29 cellular contexts compared by ENCODE assay signal in the genomic region with DNA sequence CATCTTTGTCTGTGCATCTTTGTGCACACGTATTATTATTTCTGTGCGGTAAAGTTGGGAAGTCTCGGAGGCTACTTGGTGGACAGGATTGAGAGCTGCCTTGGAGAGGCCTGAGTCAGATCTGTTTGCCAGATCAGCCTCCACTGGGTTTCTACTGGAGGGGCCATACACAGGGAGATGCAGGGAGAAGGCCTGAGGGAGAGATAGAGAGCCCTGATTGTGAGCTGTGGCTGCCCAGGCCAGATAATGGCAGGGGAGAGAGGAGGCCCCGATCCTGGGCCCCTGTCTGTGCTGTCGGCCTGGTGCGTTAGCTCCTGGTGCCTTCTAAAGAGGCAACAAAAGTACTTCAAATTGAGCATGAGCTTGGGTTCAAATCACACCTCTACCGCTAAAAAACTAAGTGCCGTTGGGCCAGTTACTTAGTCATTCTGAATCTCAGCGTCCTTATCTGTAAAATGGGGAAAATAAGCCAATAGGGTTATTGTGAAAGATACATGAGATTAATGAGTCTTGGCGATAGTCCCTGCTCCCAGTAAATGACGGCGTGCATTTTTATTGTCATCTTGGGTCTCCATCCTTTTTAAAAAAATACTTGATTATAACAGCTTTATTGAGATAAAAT. TPM values are rescaled to one million over a fixed set of nuclear protein-coding genes. Genes with fewer than 3 reads are reported as not detected.
DNase-seq lines count a peak whose midpoint lies in the region; ATAC-seq and TF ChIP-seq lines count a peak whose summit lies in the region.
"Had no signal": no experiment of that assay in that cellular context is flagged by ENCODE, and none has a peak within 500 bp of the region (broad histone marks: within the 10 kb centered on the region; RNA-seq: fewer than 3 reads in every experiment).

No MANE protein-coding gene starts in this region.

- TF ChIP-seq CTCF in GM23338 (conservative IDR thresholded peaks at IDR 0.05; ENCODE audit: low read depth in 2 of 2) (no peak), brain (conservative IDR thresholded peaks at IDR 0.05) (no peak), neural progenitor cell (IDR thresholded peaks at IDR 0.05) (no peak), right lobe of liver (IDR thresholded peaks at IDR 0.05) (no peak)

- intact Hi-C loops in right lobe of liver (cut with DNase I), result no loop called here

- no peaks in the 10 kb centered on the region for H3K27me3 ChIP-seq in GM23338 (ENCODE audit: insufficient read depth)
- H3K27me3 ChIP-seq in neural progenitor cell, result no peaks in the 10 kb centered on the region
- no peaks in the 10 kb centered on the region for H3K27me3 ChIP-seq in right lobe of liver
- H3K27me3 ChIP-seq: gastroesophageal sphincter had no signal

- no peak for DNase-seq in GM23338 (ENCODE audit: low spot score)
- peak; percentile 30 for DNase-seq in OCI-M1 (lab: John Stamatoyannopoulos, UW)
- no peak for DNase-seq in neural progenitor cell (ENCODE audit: low spot score)
- DNase-seq in activated CD4-positive, alpha-beta T cell treated with anti-CD3 and anti-CD28 coated beads for 48 hours, result no peak
- DNase-seq in right lobe of liver, result no peak
- DNase-seq in NOMO-1 treated with dmso at 0.1 percent for 144 hours (lab: John Stamatoyannopoulos, UW; ENCODE audit: unreplicated experiment), result no peak
- DNase-seq: activated CD8-positive, alpha-beta memory T cell treated with anti-CD3 and anti-CD28 coated beads, Interleukin-2, amount 50 U/mL, for 48 hours; activated CD8-positive, alpha-beta T cell treated with anti-CD3 and anti-CD28 coated beads for 36 hours; activated naive CD4-positive, alpha-beta T cell treated with Interleukin-2 at 50 U/mL for 16 hours; amniotic stem cell; effector CD4-positive, alpha-beta T cell; hippocampal formation; NCI-H1092 treated with DMSO at 0.1 percent for 48 hours; NCI-H1694 treated with DMSO at 0.1 percent for 48 hours; NCI-H2171; stimulated activated CD4-positive, alpha-beta T cell treated with anti-CD3 and anti-CD28 coated beads, Interleukin-12 subunit alpha, Interleukin-12 subunit beta, amount 100 ng/mL, for 4 hours; stimulated activated CD4-positive, alpha-beta T cell treated with anti-CD3 and anti-CD28 coated beads, Interleukin-4, amount 100 ng/mL, for 1 hour; T-helper 2 cell had no signal

- H3K4me2 ChIP-seq in GM23338 (no peak overlapping the region), neural progenitor cell (no peak overlapping the region)

- H3K4me3 ChIP-seq in GM23338 (no peak overlapping the region), neural progenitor cell (no peak overlapping the region), right lobe of liver (no peak overlapping the region)
- H3K4me3 ChIP-seq: gastroesophageal sphincter, prostate gland, tibial nerve had no signal

- H4K20me1 ChIP-seq in GM23338 (replicated peaks; ENCODE audit: insufficient read depth) (no peaks in the 10 kb centered on the region), neural progenitor cell (ENCODE audit: low read depth) (no peaks in the 10 kb centered on the region)

- no peak overlapping the region for H3K9ac ChIP-seq in neural progenitor cell

- H3K36me3 Mint-ChIP-seq in GM23338 (ENCODE audit: low read depth) (no peaks in the 10 kb centered on the region), brain (no peaks in the 10 kb centered on the region), neural progenitor cell (no peaks in the 10 kb centered on the region)
- H3K36me3 Mint-ChIP-seq: memory B cell had no signal

- H3K27me3 Mint-ChIP-seq in GM23338 (ENCODE audit: insufficient read depth, low read depth, poor library complexity) (peaks cover 10% of the 10 kb centered on the region), brain (peaks cover 4% of the 10 kb centered on the region), neural progenitor cell (ENCODE audit: insufficient read depth, low read depth) (peaks cover 6% of the 10 kb centered on the region)
- H3K27me3 Mint-ChIP-seq: activated CD8-positive, alpha-beta T cell treated with anti-CD3 and anti-CD28 coated beads for 36 hours; memory B cell had no signal

- H3K27ac ChIP-seq in GM23338 (ENCODE audit: low read depth), result no peak overlapping the region
- H3K27ac ChIP-seq in neural progenitor cell, result no peak overlapping the region
- H3K27ac ChIP-seq in right lobe of liver, result no peak overlapping the region
- H3K27ac ChIP-seq: gastroesophageal sphincter, prostate gland, tibial nerve had no signal

- H3K9me3 ChIP-seq in neural progenitor cell (ENCODE audit: low read depth) (no peaks in the 10 kb centered on the region), right lobe of liver (no peaks in the 10 kb centered on the region)
- H3K9me3 ChIP-seq: gastroesophageal sphincter, prostate gland, tibial nerve had no signal

- H3K4me1 ChIP-seq in GM23338 (ENCODE audit: insufficient read depth) (peaks cover 4% of the 10 kb centered on the region; the same call in 1 of the 2 replicates), neural progenitor cell (peaks cover 11% of the 10 kb centered on the region), right lobe of liver (peaks cover 0 to 8% (median 0%) of the 10 kb centered on the region in 4 donors)
- H3K4me1 ChIP-seq: prostate gland had no signal

- H3K4me3 Mint-ChIP-seq in GM23338 (no peak overlapping the region), brain (no peak overlapping the region), neural progenitor cell (no peak overlapping the region)
- H3K4me3 Mint-ChIP-seq: activated CD8-positive, alpha-beta T cell treated with anti-CD3 and anti-CD28 coated beads for 36 hours; activated T-helper 1 cell treated with anti-CD3 and anti-CD28 coated beads, Interleukin-12 subunit alpha, Interleukin-12 subunit beta, Interleukin-2, Interleukin-4 antibody, amounts not matched to agents 30 ng/mL and 10 ng/mL and 1 ng/mL, durations not matched to agents 14 hours and 24 hours and 36 hours; memory B cell had no signal

- no peaks in the 10 kb centered on the region for H3K9me3 Mint-ChIP-seq in GM23338
- peaks cover 0 to 6% (median 0%) of the 10 kb centered on the region in 5 experiments for H3K9me3 Mint-ChIP-seq in brain
- H3K9me3 Mint-ChIP-seq in neural progenitor cell, result no peaks in the 10 kb centered on the region
- H3K9me3 Mint-ChIP-seq: activated CD8-positive, alpha-beta T cell treated with anti-CD3 and anti-CD28 coated beads for 36 hours; activated T-helper 1 cell treated with anti-CD3 and anti-CD28 coated beads, Interleukin-12 subunit alpha, Interleukin-12 subunit beta, Interleukin-2, Interleukin-4 antibody, amounts not matched to agents 30 ng/mL and 10 ng/mL and 1 ng/mL, durations not matched to agents 14 hours and 24 hours and 36 hours had no signal

- no peaks in the 10 kb centered on the region for H3K79me2 ChIP-seq in GM23338 (replicated peaks; ENCODE audit: insufficient read depth)
- H3K79me2 ChIP-seq in neural progenitor cell (ENCODE audit: low read depth), result no peaks in the 10 kb centered on the region

- ATAC-seq in GM23338 (no peak), GM21526 (IDR thresholded peaks at IDR 0.05; ENCODE audit: low FRiP score, unreplicated experiment) (no peak), right lobe of liver (no peak)
- ATAC-seq: activated CD8-positive, alpha-beta T cell treated with anti-CD3 and anti-CD28 coated beads for 36 hours; gastroesophageal sphincter; HCT116; left lobe of liver; sciatic nerve had no signal

- no peaks in the 10 kb centered on the region for H3F3A ChIP-seq in GM23338 (replicated peaks; ENCODE audit: low read depth)
- no peaks in the 10 kb centered on the region for H3F3A ChIP-seq in neural progenitor cell (ENCODE audit: low read depth)

- no peaks in the 10 kb centered on the region for H3K36me3 ChIP-seq in GM23338 (ENCODE audit: insufficient read depth)
- H3K36me3 ChIP-seq in neural progenitor cell, result no peaks in the 10 kb centered on the region
- no peaks in the 10 kb centered on the region for H3K36me3 ChIP-seq in right lobe of liver
- H3K36me3 ChIP-seq: gastroesophageal sphincter, prostate gland, tibial nerve had no signal

- H2AFZ ChIP-seq in GM23338 (peak overlapping the region; percentile 99; the same call in 1 of the 2 replicates), neural progenitor cell (replicated peaks) (peak overlapping the region; percentile 94)

- TF ChIP-seq POLR2A in right lobe of liver (IDR thresholded peaks at IDR 0.05), result no peak

- WGBS in right lobe of liver (ENCODE audit: insufficient coverage, low coverage, low lambda C conversion rate, missing lambda C conversion rate), result 92% methylated on average over 6 of the region's 12 CpGs

- H3K9me2 ChIP-seq in GM23338 (ENCODE audit: insufficient read depth), result no peaks in the 10 kb centered on the region

- H3K4me1 Mint-ChIP-seq in GM23338, result peaks cover 14% of the 10 kb centered on the region
- peaks cover 18% of the 10 kb centered on the region for H3K4me1 Mint-ChIP-seq in brain
- H3K4me1 Mint-ChIP-seq in neural progenitor cell, result no peaks in the 10 kb centered on the region
- H3K4me1 Mint-ChIP-seq: memory B cell had no signal

- H3K27ac Mint-ChIP-seq in GM23338, result peak overlapping the region; percentile 36; the same call in 1 of the 2 replicates
- H3K27ac Mint-ChIP-seq in brain, result peak overlapping the region in 4 of 5 experiments; percentile 12 to 95 (median 76)
- peak overlapping the region; percentile 22 for H3K27ac Mint-ChIP-seq in neural progenitor cell
- H3K27ac Mint-ChIP-seq: activated CD8-positive, alpha-beta T cell treated with anti-CD3 and anti-CD28 coated beads for 36 hours; activated T-helper 1 cell treated with anti-CD3 and anti-CD28 coated beads, Interleukin-12 subunit alpha, Interleukin-12 subunit beta, Interleukin-2, Interleukin-4 antibody, amounts not matched to agents 30 ng/mL and 10 ng/mL and 1 ng/mL, durations not matched to agents 14 hours and 24 hours and 36 hours; memory B cell had no signal

TF ChIP-seq in GM23338, 12 proteins besides CTCF, POLR2A, EP300 and RAD21 (continues in another document):
- TF ChIP-seq STAT1 (IDR thresholded peaks at IDR 0.05; ENCODE audit: unreplicated experiment), result no peak
- TF ChIP-seq JUNB (IDR thresholded peaks at IDR 0.05; ENCODE audit: unreplicated experiment), result no peak
- no peak for TF ChIP-seq NANOG (IDR thresholded peaks at IDR 0.05; ENCODE audit: borderline replicate concordance)
- TF ChIP-seq POLR2AphosphoS5 (IDR thresholded peaks at IDR 0.05; ENCODE audit: low read depth), result no peak

RNA-seq across cellular contexts. Expression of gene ADA, which starts 27.6 kb away (rescaled TPM):
- 12.7 and 16.2 TPM in 2 replicates for total RNA-seq in GM23338 (2014; rRNA removed; shearing (Covaris generic))
- 14.6 and 15.8 TPM in 2 replicates for polyA plus RNA-seq in GM23338 (2016; fragmentation: Nextera tagmentation; extraction: Ambion mirVana)
- 5.0 TPM for polyA plus RNA-seq in brain (ENCODE audit: insufficient read depth, low read depth, low replicate concordance)
- total RNA-seq in neural progenitor cell (ENCODE audit: low replicate concordance), result 29.7 and 52.5 TPM in 2 replicates
- 1 to 10 TPM; 2.2 to 8.6 (median 3.7) TPM for total RNA-seq in right lobe of liver

RNA-seq across cellular contexts. Expression of gene CCN5, which starts 36.1 kb away (rescaled TPM):
- not detected in 2 replicates for total RNA-seq in GM23338 (2014; rRNA removed; shearing (Covaris generic))
- polyA plus RNA-seq in GM23338 (2016; fragmentation: Nextera tagmentation; extraction: Ambion mirVana) (not detected in 2 replicates), brain (ENCODE audit: insufficient read depth, low read depth, low replicate concordance) (0.39 TPM)
- total RNA-seq in neural progenitor cell (ENCODE audit: low replicate concordance) (not detected in 2 replicates), right lobe of liver (1 to 10 TPM in 5 of 6 experiments, under 1 TPM in 1; 0.92 to 6.1 (median 1.5) TPM)
- total RNA-seq: activated CD8-positive, alpha-beta T cell treated with anti-CD3 and anti-CD28 coated beads for 36 hours; activated T-helper 1 cell treated with anti-CD3 and anti-CD28 coated beads, Interleukin-12 subunit alpha, Interleukin-12 subunit beta, Interleukin-2, Interleukin-4 antibody, amounts not matched to agents 30 ng/mL and 10 ng/mL and 1 ng/mL, durations not matched to agents 14 hours and 24 hours and 36 hours; OCI-LY7 had no signal

Comparison
In these comparisons a context has a peak if more than half of its experiments do, and no peak if none do; other contexts are left out.
1. H3K27ac Mint-ChIP-seq: peak in every context shown above with its lines; median percentile 76 in brain; 36 in GM23338; 22 in neural progenitor cell.